Comparison of ENCODE assay signal across 22 cellular contexts in genomic region chr11:793556-793955, GRCh38. TPM values are rescaled to one million over a fixed set of nuclear protein-coding genes. Genes with fewer than 3 reads are reported as not detected.
DNase-seq lines count a peak whose midpoint lies in the region; ATAC-seq and FAIRE-seq lines count a peak whose summit lies in the region.
"Had no signal": no experiment of that assay in that cellular context is flagged by ENCODE, and none has a peak within 500 bp of the region (broad histone marks: within the 10 kb centered on the region; RNA-seq: fewer than 3 reads in every experiment).

No MANE protein-coding gene starts in this region.

- FAIRE-seq in frontal cortex (lab: Jason Lieb, UNC): no peak
- FAIRE-seq: RCC 7860 had no signal

- peaks cover 21% of the 10 kb centered on the region for H3K4me1 Mint-ChIP-seq in activated T-cell treated with anti-CD3 and anti-CD28 coated beads, Interleukin-2, amount 50 U/mL, for 24 hours (ENCODE audit: low read depth)
- H3K4me1 Mint-ChIP-seq in activated T-cell treated with anti-CD3 and anti-CD28 coated beads, Interleukin-2, amount 50 U/mL, for 72 hours (ENCODE audit: low read depth): peaks cover 17% of the 10 kb centered on the region
- H3K4me1 Mint-ChIP-seq in stimulated activated effector memory CD8-positive, alpha-beta T cell treated with anti-CD3 and anti-CD28 coated beads, Interleukin-12 subunit alpha, Interleukin-12 subunit beta, amount 100 ng/mL, for 72 hours: peaks cover 18% of the 10 kb centered on the region

- H3K9me3 Mint-ChIP-seq in activated T-cell treated with anti-CD3 and anti-CD28 coated beads, Interleukin-2, amount 50 U/mL, for 24 hours: no peaks in the 10 kb centered on the region
- H3K9me3 Mint-ChIP-seq in activated T-cell treated with anti-CD3 and anti-CD28 coated beads, Interleukin-2, amount 50 U/mL, for 72 hours: no peaks in the 10 kb centered on the region
- no peaks in the 10 kb centered on the region for H3K9me3 Mint-ChIP-seq in stimulated activated effector memory CD8-positive, alpha-beta T cell treated with anti-CD3 and anti-CD28 coated beads, Interleukin-12 subunit alpha, Interleukin-12 subunit beta, amount 100 ng/mL, for 72 hours
- H3K9me3 Mint-ChIP-seq: naive thymus-derived CD4-positive, alpha-beta T cell had no signal

- ATAC-seq in activated T-cell treated with anti-CD3 and anti-CD28 coated beads, Interleukin-2, amount 50 U/mL, for 72 hours (replicated peaks in 1 of 2): no peak
- no peak for ATAC-seq in stimulated activated effector memory CD8-positive, alpha-beta T cell treated with anti-CD3 and anti-CD28 coated beads, Interleukin-12 subunit alpha, Interleukin-12 subunit beta, amount 100 ng/mL, for 72 hours
- ATAC-seq in GM21529 (IDR thresholded peaks at IDR 0.05; ENCODE audit: unreplicated experiment): no peak
- ATAC-seq: naive thymus-derived CD4-positive, alpha-beta T cell; right lobe of liver had no signal

- no peak for DNase-seq in activated T-cell treated with anti-CD3 and anti-CD28 coated beads, Interleukin-2, amount 50 U/mL, for 24 hours
- no peak for DNase-seq in activated T-cell treated with anti-CD3 and anti-CD28 coated beads, Interleukin-2, amount 50 U/mL, for 72 hours
- DNase-seq in NCI-H524 (lab: John Stamatoyannopoulos, UW): peak; percentile 68 to 90
- DNase-seq in cerebellar cortex (ENCODE audit: low spot score): peak; percentile 95
- no peak for DNase-seq in stimulated activated effector memory CD8-positive, alpha-beta T cell treated with anti-CD3 and anti-CD28 coated beads, Interleukin-12 subunit alpha, Interleukin-12 subunit beta, amount 100 ng/mL, for 72 hours (ENCODE audit: low spot score in 2 of 2)
- no peak for DNase-seq in frontal cortex (ENCODE audit: low spot score in 2 of 2)
- no peak for DNase-seq in NOMO-1 treated with DMSO at 0.1 percent for 48 hours (lab: John Stamatoyannopoulos, UW; ENCODE audit: unreplicated experiment)
- DNase-seq: activated effector memory CD4-positive, alpha-beta T cell treated with anti-CD3 and anti-CD28 coated beads, Interleukin-2, amount 50 U/mL, for 16 hours; amygdala; central memory CD4-positive, alpha-beta T cell; GDM1; mesenchymal stem cell; naive thymus-derived CD4-positive, alpha-beta T cell; NCI-H1436; NCI-H226; stimulated activated CD8-positive, alpha-beta memory T cell treated with anti-CD3 and anti-CD28 coated beads, Interleukin-4, amount 100 ng/mL, for 48 hours; T-helper 9 cell had no signal

- H3K27ac Mint-ChIP-seq in activated T-cell treated with anti-CD3 and anti-CD28 coated beads, Interleukin-2, amount 50 U/mL, for 24 hours: peak overlapping the region; percentile 33
- H3K27ac Mint-ChIP-seq in activated T-cell treated with anti-CD3 and anti-CD28 coated beads, Interleukin-2, amount 50 U/mL, for 72 hours: no peak overlapping the region
- no peak overlapping the region for H3K27ac Mint-ChIP-seq in stimulated activated effector memory CD8-positive, alpha-beta T cell treated with anti-CD3 and anti-CD28 coated beads, Interleukin-12 subunit alpha, Interleukin-12 subunit beta, amount 100 ng/mL, for 72 hours

- no peak overlapping the region for H3K4me3 Mint-ChIP-seq in activated T-cell treated with anti-CD3 and anti-CD28 coated beads, Interleukin-2, amount 50 U/mL, for 24 hours
- peak overlapping the region in 1 of 2 donors; percentile 20 for H3K4me3 Mint-ChIP-seq in activated T-cell treated with anti-CD3 and anti-CD28 coated beads, Interleukin-2, amount 50 U/mL, for 72 hours
- H3K4me3 Mint-ChIP-seq in stimulated activated effector memory CD8-positive, alpha-beta T cell treated with anti-CD3 and anti-CD28 coated beads, Interleukin-12 subunit alpha, Interleukin-12 subunit beta, amount 100 ng/mL, for 72 hours: peak overlapping the region; percentile 86

- peaks cover 4% of the 10 kb centered on the region for H3K27me3 Mint-ChIP-seq in activated T-cell treated with anti-CD3 and anti-CD28 coated beads, Interleukin-2, amount 50 U/mL, for 24 hours
- H3K27me3 Mint-ChIP-seq in activated T-cell treated with anti-CD3 and anti-CD28 coated beads, Interleukin-2, amount 50 U/mL, for 72 hours (ENCODE audit: low read depth): no peaks in the 10 kb centered on the region
- H3K27me3 Mint-ChIP-seq: naive thymus-derived CD4-positive, alpha-beta T cell had no signal

- peaks cover 43% of the 10 kb centered on the region for H3K36me3 Mint-ChIP-seq in activated T-cell treated with anti-CD3 and anti-CD28 coated beads, Interleukin-2, amount 50 U/mL, for 24 hours (ENCODE audit: low read depth)
- H3K36me3 Mint-ChIP-seq in activated T-cell treated with anti-CD3 and anti-CD28 coated beads, Interleukin-2, amount 50 U/mL, for 72 hours (ENCODE audit: insufficient read depth in 2 of 2): peaks cover 0 to 1% of the 10 kb centered on the region in 2 donors
- peaks cover 36% of the 10 kb centered on the region for H3K36me3 Mint-ChIP-seq in stimulated activated effector memory CD8-positive, alpha-beta T cell treated with anti-CD3 and anti-CD28 coated beads, Interleukin-12 subunit alpha, Interleukin-12 subunit beta, amount 100 ng/mL, for 72 hours

RNA-seq across cellular contexts. Expression of gene CEND1, which starts 3.7 kb away (rescaled TPM):
- total RNA-seq in activated T-cell treated with anti-CD3 and anti-CD28 coated beads, Interleukin-2, amount 50 U/mL, for 72 hours: 1 to 10 TPM; 1.4 to 1.6 TPM
- 7.3 TPM for total RNA-seq in frontal cortex
- total RNA-seq: MCF 10A, right lobe of liver, urinary bladder had no signal

RNA-seq across cellular contexts. Expression of gene SLC25A22, which starts 4.5 kb away (rescaled TPM):
- 10 to 100 TPM; 30.8 to 40.2 TPM for total RNA-seq in activated T-cell treated with anti-CD3 and anti-CD28 coated beads, Interleukin-2, amount 50 U/mL, for 72 hours
- 14.7 TPM for total RNA-seq in frontal cortex

RNA-seq across cellular contexts. Expression of gene PIDD1, which starts 11.5 kb away (rescaled TPM):
- 10 to 100 TPM; 25.2 to 34.2 TPM for total RNA-seq in activated T-cell treated with anti-CD3 and anti-CD28 coated beads, Interleukin-2, amount 50 U/mL, for 72 hours
- 5.7 TPM for total RNA-seq in frontal cortex

RNA-seq across cellular contexts. Expression of gene RPLP2, which starts 16.2 kb away (rescaled TPM):
- 1,000 to 10,000 TPM; 3,054 to 3,114 TPM for total RNA-seq in activated T-cell treated with anti-CD3 and anti-CD28 coated beads, Interleukin-2, amount 50 U/mL, for 72 hours
- total RNA-seq in frontal cortex: 210 TPM

RNA-seq across cellular contexts. Expression of gene GATD1, which starts 16.3 kb away (rescaled TPM):
- total RNA-seq in activated T-cell treated with anti-CD3 and anti-CD28 coated beads, Interleukin-2, amount 50 U/mL, for 72 hours: 10 to 100 TPM; 31.9 to 34.4 TPM
- total RNA-seq in frontal cortex: 21.2 TPM

Comparison
In these comparisons a context has a peak if more than half of its experiments do, and no peak if none do; other contexts are left out.
1. DNase-seq: peak in NCI-H524 (2 of 2) and cerebellar cortex (single experiment); none in activated T-cell treated with anti-CD3 and anti-CD28 coated beads, Interleukin-2, amount 50 U/mL, for 24 hours (single experiment), activated T-cell treated with anti-CD3 and anti-CD28 coated beads, Interleukin-2, amount 50 U/mL, for 72 hours (0 of 2), stimulated activated effector memory CD8-positive, alpha-beta T cell treated with anti-CD3 and anti-CD28 coated beads, Interleukin-12 subunit alpha, Interleukin-12 subunit beta, amount 100 ng/mL, for 72 hours (0 of 2), frontal cortex (0 of 2) and NOMO-1 treated with DMSO at 0.1 percent for 48 hours (single experiment).